1 cellular context compared by ENCODE assay signal in the genomic region with DNA sequence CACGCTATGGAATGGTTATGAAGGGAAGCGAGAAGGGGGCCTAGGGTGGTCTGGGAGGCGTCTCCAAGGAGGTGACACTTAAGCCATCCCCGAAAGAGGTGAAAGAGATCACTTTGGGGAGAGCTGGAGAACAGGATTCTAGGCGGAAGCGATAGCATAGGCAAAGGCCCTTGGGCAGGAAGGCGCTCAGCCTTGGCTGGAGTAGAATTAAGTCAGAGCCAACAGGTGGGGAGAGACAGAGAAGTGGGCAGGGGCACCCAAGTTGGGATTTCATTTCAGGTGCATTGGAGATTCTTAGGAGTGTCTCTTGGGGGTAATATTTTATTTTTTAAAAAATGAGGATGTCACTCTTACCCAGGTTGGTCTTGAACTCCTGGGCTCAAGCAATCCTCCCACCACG.
TF ChIP-seq lines count a peak whose summit lies in the region.

No MANE protein-coding gene starts in this region.

TF ChIP-seq in GM23338, 12 proteins besides CTCF, POLR2A, EP300 and RAD21:
- TF ChIP-seq JUNB (IDR thresholded peaks at IDR 0.05; ENCODE audit: unreplicated experiment) (no peak), REST (IDR thresholded peaks at IDR 0.05; ENCODE audit: unreplicated experiment) (no peak), EZH2phosphoT487 (IDR thresholded peaks at IDR 0.05; ENCODE audit: unreplicated experiment) (no peak), POLR2AphosphoS5 (IDR thresholded peaks at IDR 0.05; ENCODE audit: low read depth) (no peak)
- TF ChIP-seq, protein P1, sequence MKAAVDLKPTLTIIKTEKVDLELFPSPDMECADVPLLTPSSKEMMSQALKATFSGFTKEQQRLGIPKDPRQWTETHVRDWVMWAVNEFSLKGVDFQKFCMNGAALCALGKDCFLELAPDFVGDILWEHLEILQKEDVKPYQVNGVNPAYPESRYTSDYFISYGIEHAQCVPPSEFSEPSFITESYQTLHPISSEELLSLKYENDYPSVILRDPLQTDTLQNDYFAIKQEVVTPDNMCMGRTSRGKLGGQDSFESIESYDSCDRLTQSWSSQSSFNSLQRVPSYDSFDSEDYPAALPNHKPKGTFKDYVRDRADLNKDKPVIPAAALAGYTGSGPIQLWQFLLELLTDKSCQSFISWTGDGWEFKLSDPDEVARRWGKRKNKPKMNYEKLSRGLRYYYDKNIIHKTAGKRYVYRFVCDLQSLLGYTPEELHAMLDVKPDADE (IDR thresholded peaks at IDR 0.05), result no peak
